Comparison of ENCODE assay signal across 9 cellular contexts in the genomic region with DNA sequence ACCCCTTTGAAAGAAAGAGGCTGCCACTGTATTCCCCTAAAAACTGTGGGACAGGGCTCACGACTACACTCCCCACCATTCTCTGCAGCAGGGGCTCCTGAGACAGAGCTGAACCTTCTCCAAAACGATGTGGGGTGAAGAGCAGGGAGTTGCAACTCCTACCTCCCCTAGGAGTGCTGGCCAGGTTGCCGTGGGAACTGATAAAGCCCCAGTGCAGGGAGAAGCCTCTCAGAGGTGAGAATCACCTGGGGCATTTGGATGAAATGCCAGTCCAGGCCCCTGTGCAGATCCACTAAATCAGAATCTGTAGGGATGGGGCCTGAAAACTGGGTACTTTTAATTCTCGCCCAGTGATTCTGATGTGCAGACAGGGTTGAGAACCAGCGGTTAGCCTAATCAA. TPM values are rescaled to one million over a fixed set of nuclear protein-coding genes. Genes with fewer than 3 reads are reported as not detected.
DNase-seq lines count a peak whose midpoint lies in the region; ATAC-seq and TF ChIP-seq lines count a peak whose summit lies in the region.
"Had no signal": no experiment of that assay in that cellular context is flagged by ENCODE, and none has a peak within 500 bp of the region (broad histone marks: within the 10 kb centered on the region; RNA-seq: fewer than 3 reads in every experiment).

No MANE protein-coding gene starts in this region.

- H3K4me1 ChIP-seq in PC-3 (ENCODE audit: insufficient read depth, low read length) (peaks cover 28% of the 10 kb centered on the region), esophagus (ENCODE audit: control insufficient read depth in 2 of 2, insufficient read depth in 2 of 2, low read length in 1 of 2) (peaks cover 2 to 12% of the 10 kb centered on the region in 2 donors), osteoblast (ENCODE audit: insufficient read depth, low read length) (peaks cover 25% of the 10 kb centered on the region)

- 33 to 35% methylated on average over 5 of the region's 5 CpGs for WGBS in esophagus, 2 donors

- intact Hi-C loops in PC-3 (cut with micrococcal nuclease), result loop anchor here (5.0 kb wide), 1 partner anchor 399 kb away; no protein-coding TSS in a partner anchor

- H2AFZ ChIP-seq in PC-3 (ENCODE audit: low read length), result peak overlapping the region; percentile 73
- peak overlapping the region; percentile 93 for H2AFZ ChIP-seq in osteoblast (ENCODE audit: low read length)

- no peak for TF ChIP-seq CTCF in GM12864 (IDR thresholded peaks at IDR 0.05; ENCODE audit: low read depth, low read length, missing control alignments)
- TF ChIP-seq CTCF in PC-3 (conservative IDR thresholded peaks at IDR 0.05; ENCODE audit: low read depth, low read length), result no peak
- TF ChIP-seq CTCF in osteoblast (IDR thresholded peaks at IDR 0.05; ENCODE audit: extremely low read depth, low read depth, low read length), result no peak

- no peaks in the 10 kb centered on the region for H3K27me3 ChIP-seq in PC-3 (ENCODE audit: low read length)
- H3K27me3 ChIP-seq in esophagus (ENCODE audit: control insufficient read depth in 1 of 2, insufficient read depth in 2 of 2, low read length in 2 of 2), result no peaks in the 10 kb centered on the region
- peaks cover 3% of the 10 kb centered on the region for H3K27me3 ChIP-seq in osteoblast (ENCODE audit: insufficient read depth, low read length)

- CTCF ChIA-PET in PC-3 (lab: Charles Lee), result interaction anchor here (0.6 kb wide), 1 partner anchor 95 kb away, joined by 3 read pairs; no protein-coding TSS in a partner anchor

- H3K27ac ChIP-seq in PC-3 (ENCODE audit: low read length), result peak overlapping the region; percentile 70
- peak overlapping the region; percentile 99 for H3K27ac ChIP-seq in esophagus (ENCODE audit: low read depth in 2 of 2, low read length in 1 of 2)
- H3K27ac ChIP-seq in osteoblast (ENCODE audit: low read depth, low read length), result peak overlapping the region; percentile 79

- no peaks in the 10 kb centered on the region for H4K20me1 ChIP-seq in PC-3 (ENCODE audit: low read length)
- no peaks in the 10 kb centered on the region for H4K20me1 ChIP-seq in osteoblast (ENCODE audit: insufficient read depth, low read length)

- no peak for DNase-seq in GM12864 (ENCODE audit: low read depth)
- no peak for DNase-seq in PC-3
- peak; percentile 56 for DNase-seq in osteoblast (ENCODE audit: insufficient read length, low spot score, missing footprints)
- no peak for DNase-seq in GF-D8 (lab: John Stamatoyannopoulos, UW)
- DNase-seq in DMS114 treated with DMSO at 0.1 percent for 48 hours (lab: John Stamatoyannopoulos, UW; ENCODE audit: unreplicated experiment), result no peak

- peak overlapping the region; percentile 90 for H3K9ac ChIP-seq in PC-3 (ENCODE audit: low read length)

- no peaks in the 10 kb centered on the region for H3F3A ChIP-seq in PC-3 (ENCODE audit: low read length, unreplicated experiment)

- H3K36me3 ChIP-seq in PC-3 (ENCODE audit: low read depth, low read length) (no peaks in the 10 kb centered on the region), esophagus (ENCODE audit: control insufficient read depth in 2 of 2, insufficient read depth in 2 of 2, low read length in 1 of 2) (no peaks in the 10 kb centered on the region), osteoblast (ENCODE audit: insufficient read depth, low read length) (no peaks in the 10 kb centered on the region)

- BruUV-seq in PC-3 (replicated peaks; lab: Mats Ljungman, UMichigan), result TSS peak; percentile 81

- POLR2A ChIA-PET in PC-3 (lab: Charles Lee; ENCODE audit: unreplicated experiment), result interaction anchor here (0.5 kb wide), 1 partner anchor 1662 kb away, joined by 3 read pairs; no protein-coding TSS in a partner anchor

- H3K4me3 ChIP-seq in GM12864 (ENCODE audit: low read depth, low read length) (peak overlapping the region; percentile 87), PC-3 (ENCODE audit: low read length) (peak overlapping the region; percentile 80), esophagus (ENCODE audit: low read depth in 1 of 2, low read length in 2 of 2) (peak overlapping the region; percentile 72 to 88), osteoblast (ENCODE audit: insufficient read depth, low read length) (peak overlapping the region; percentile 87)

- ATAC-seq in PC-3, result no peak
- ATAC-seq in GM21737 (IDR thresholded peaks at IDR 0.05; ENCODE audit: unreplicated experiment), result no peak
- no peak for ATAC-seq in GM21360 (IDR thresholded peaks at IDR 0.05; ENCODE audit: unreplicated experiment)

- no peaks in the 10 kb centered on the region for H3K9me2 ChIP-seq in PC-3 (replicated peaks; ENCODE audit: low read length)

- H3K79me2 ChIP-seq in PC-3 (ENCODE audit: low read length) (peaks cover 4% of the 10 kb centered on the region; the same call in 1 of the 2 replicates), osteoblast (ENCODE audit: insufficient read depth, low read length) (no peaks in the 10 kb centered on the region)

- peak overlapping the region; percentile 88 for H3K4me2 ChIP-seq in PC-3 (ENCODE audit: low read length)
- peak overlapping the region; percentile 93 for H3K4me2 ChIP-seq in osteoblast (ENCODE audit: insufficient read depth, low read length)

- H3K9me3 ChIP-seq in PC-3 (ENCODE audit: low read length) (no peaks in the 10 kb centered on the region), esophagus (ENCODE audit: control insufficient read depth in 2 of 2, insufficient read depth in 1 of 2, low read depth in 1 of 2, low read length in 1 of 2) (no peaks in the 10 kb centered on the region), osteoblast (ENCODE audit: low read depth, low read length) (no peaks in the 10 kb centered on the region)

RNA-seq across cellular contexts. Expression of gene DHRS12, which starts 0.9 kb away (rescaled TPM):
- total RNA-seq in PC-3 (2014; rRNA removed), result 1.2 and 2.6 TPM in 2 replicates
- polyA plus RNA-seq in esophagus, result 10 to 100 TPM in 1 of 2 donors, 1 to 10 TPM in 1; 9.5 to 11.7 TPM
- 3.3 and 3.8 TPM in 2 replicates for total RNA-seq in osteoblast

RNA-seq across cellular contexts. Expression of gene TMEM272, which starts 42.0 kb away (rescaled TPM):
- total RNA-seq in PC-3 (2014; rRNA removed) (0.06 and 0.07 TPM in 2 replicates), osteoblast (not detected in 2 replicates)
- not detected for polyA plus RNA-seq in esophagus

RNA-seq across cellular contexts. Expression of gene CCDC70, which starts 58.8 kb away (rescaled TPM):
- total RNA-seq in PC-3 (2014; rRNA removed), result not detected in 2 replicates
- not detected for polyA plus RNA-seq in esophagus
- not detected in 2 replicates for total RNA-seq in osteoblast
- total RNA-seq: T-helper 1 cell treated with Interleukin-12 subunit alpha and Interleukin-12 subunit beta and Interleukin-4 antibody, amounts not matched to agents 30 ng/mL and 1 ng/mL, for 36 hours had no signal
